Comparison of ENCODE assay signal across 35 cellular contexts in the genomic region with DNA sequence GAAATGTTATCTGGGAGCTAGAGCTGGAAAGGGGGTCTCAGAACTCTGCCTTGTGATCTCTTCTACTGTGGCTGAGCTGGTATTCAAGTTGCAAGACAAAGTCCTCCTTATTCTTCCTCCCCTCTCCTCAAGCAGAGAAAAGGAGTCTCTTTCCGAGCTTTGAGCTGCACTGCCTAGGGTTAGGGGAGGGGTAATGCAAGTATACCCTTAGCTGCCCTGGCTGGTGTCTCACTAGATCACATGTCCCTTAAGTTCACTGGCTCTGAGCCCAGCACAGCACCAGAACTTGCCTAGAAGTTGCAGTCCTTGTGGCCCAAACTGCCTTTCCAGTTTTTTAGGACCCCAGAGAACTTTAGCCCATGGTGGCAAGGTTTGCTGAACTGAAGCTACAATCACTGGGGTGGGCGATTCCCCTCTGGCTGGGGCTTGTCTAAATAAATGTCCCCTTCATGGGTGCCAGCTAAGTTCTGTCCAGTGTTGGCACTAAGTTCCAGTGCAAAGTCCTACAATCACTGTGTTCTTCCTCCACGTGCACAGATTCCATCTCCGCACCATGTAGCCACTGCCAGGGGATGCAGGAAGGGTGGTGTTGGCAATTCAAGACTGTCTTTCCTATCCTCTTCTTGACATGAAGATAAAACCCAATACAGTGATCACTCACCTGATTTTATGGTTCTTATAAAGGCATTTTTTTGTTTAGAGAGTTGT. TPM values are rescaled to one million over a fixed set of nuclear protein-coding genes. Genes with fewer than 3 reads are reported as not detected.
"Had no signal": no experiment of that assay in that cellular context is flagged by ENCODE, and none has a peak within 500 bp of the region (broad histone marks: within the 10 kb centered on the region; RNA-seq: fewer than 3 reads in every experiment).

No MANE protein-coding gene starts in this region.

- H3K4me3 ChIP-seq: ascending aorta, breast epithelium, cardiac muscle cell, colonic mucosa, esophagus squamous epithelium had no signal

- H3K27me3 ChIP-seq: ascending aorta, cardiac muscle cell had no signal

- ATAC-seq: activated CD4-positive, CD25-positive, alpha-beta regulatory T cell treated with anti-CD3 and anti-CD28 coated beads, Interleukin-2, amount 50 U/mL, for 24 hours; activated CD8-positive, alpha-beta memory T cell treated with anti-CD3 and anti-CD28 coated beads, Interleukin-2, amount 10 ng/mL, durations not matched to agents 7 days and 5 days; activated CD8-positive, alpha-beta T cell treated with anti-CD3 and anti-CD28 coated beads, Interleukin-2, amount 10 ng/mL, durations not matched to agents 7 days and 5 days; activated naive CD4-positive, alpha-beta T cell treated with anti-CD3 and anti-CD28 coated beads, Interleukin-2, amount 50 U/mL, for 72 hours; activated T-cell treated with anti-CD3 and anti-CD28 coated beads, Interleukin-2, amount 50 U/mL, for 72 hours; T-helper 17 cell had no signal

- H3K9me3 ChIP-seq: ascending aorta, breast epithelium, colonic mucosa, esophagus squamous epithelium had no signal

- H3K4me1 ChIP-seq: ascending aorta, breast epithelium, colonic mucosa had no signal

- H3K36me3 ChIP-seq: ascending aorta, breast epithelium, cardiac muscle cell, colonic mucosa, esophagus squamous epithelium, WERI-Rb-1 had no signal

- DNase-seq: activated B cell treated with CpG ODN at 0.5 μM for 24 hours; activated CD4-positive, alpha-beta memory T cell treated with anti-CD3 and anti-CD28 coated beads for 36 hours; activated CD4-positive, alpha-beta T cell treated with anti-CD3 and anti-CD28 coated beads for 48 hours; activated CD4-positive, alpha-beta T cell treated with anti-CD3 and anti-CD28 coated beads, Interleukin-2, amount 50 U/mL, for 1 hour; activated CD8-positive, alpha-beta memory T cell treated with anti-CD3 and anti-CD28 coated beads, Interleukin-2, amount 10 ng/mL, durations not matched to agents 7 days and 5 days; activated CD8-positive, alpha-beta memory T cell treated with anti-CD3 and anti-CD28 coated beads, Interleukin-2, amount 50 U/mL, for 4 hours; activated CD8-positive, alpha-beta T cell treated with anti-CD3 and anti-CD28 coated beads, Interleukin-2, amount 10 ng/mL, durations not matched to agents 7 days and 5 days; activated gamma-delta T cell; activated naive CD4-positive, alpha-beta T cell; activated naive CD4-positive, alpha-beta T cell treated with anti-CD3 and anti-CD28 coated beads, Interleukin-2, amount 10 ng/mL, durations not matched to agents 7 days and 5 days; activated naive CD8-positive, alpha-beta T cell treated with anti-CD3 and anti-CD28 coated beads, Interleukin-2, amount 10 ng/mL, durations not matched to agents 7 days and 5 days; activated T-cell treated with anti-CD3 and anti-CD28 coated beads, Interleukin-2, amount 50 U/mL, for 24 hours; activated T-cell treated with anti-CD3 and anti-CD28 coated beads, Interleukin-2, amount 50 U/mL, for 72 hours; central memory CD4-positive, alpha-beta T cell; cerebellar nuclear complex; colonic mucosa; effector CD8-positive, alpha-beta T cell; esophagus squamous epithelium; T-helper 1 cell; T-helper 17 cell; T1000; WERI-Rb-1 had no signal

- FAIRE-seq: endometrium, endothelial cell of umbilical vein had no signal

- H3K27ac ChIP-seq: ascending aorta, breast epithelium, cardiac muscle cell, colonic mucosa, epithelial cell of prostate, esophagus squamous epithelium, WERI-Rb-1 had no signal

RNA-seq across cellular contexts. Expression of a gene that starts 22.7 kb away (rescaled TPM):
- total RNA-seq: activated B cell treated with CpG ODN at 0.5 μM for 24 hours; activated CD4-positive, alpha-beta memory T cell treated with anti-CD3 and anti-CD28 coated beads for 36 hours; activated CD8-positive, alpha-beta memory T cell treated with anti-CD3 and anti-CD28 coated beads for 36 hours; activated CD8-positive, alpha-beta memory T cell treated with anti-CD3 and anti-CD28 coated beads, Interleukin-2, amount 10 ng/mL, durations not matched to agents 7 days and 5 days; activated CD8-positive, alpha-beta T cell treated with anti-CD3 and anti-CD28 coated beads, Interleukin-2, amount 10 ng/mL, durations not matched to agents 7 days and 5 days; activated naive CD8-positive, alpha-beta T cell treated with anti-CD3 and anti-CD28 coated beads, Interleukin-2, amount 10 ng/mL, durations not matched to agents 7 days and 5 days; activated T-cell treated with anti-CD3 and anti-CD28 coated beads, Interleukin-2, amount 50 U/mL, for 72 hours; ascending aorta; breast epithelium; cardiac muscle cell; colonic mucosa; dermis microvascular lymphatic vessel endothelial cell; endothelial cell of umbilical vein; esophagus squamous epithelium; fibroblast of lung; fibroblast of villous mesenchyme; frontal cortex; T-helper 17 cell had no signal
- polyA plus RNA-seq: cardiac muscle cell, endothelial cell of umbilical vein, fibroblast of lung had no signal

RNA-seq across cellular contexts. Expression of a gene that starts 40.4 kb away (rescaled TPM):
- total RNA-seq: cardiac muscle cell, dermis microvascular lymphatic vessel endothelial cell, endothelial cell of umbilical vein, fibroblast of villous mesenchyme had no signal
- polyA plus RNA-seq: endothelial cell of umbilical vein had no signal
